ENCODE assay signal across 8 cellular contexts in genomic region chr20:44910690-44911262, GRCh38. TPM values are rescaled to one million over a fixed set of nuclear protein-coding genes. Genes with fewer than 3 reads are reported as not detected.
DNase-seq lines count a peak whose midpoint lies in the region; ATAC-seq, FAIRE-seq and TF ChIP-seq lines count a peak whose summit lies in the region.

No MANE protein-coding gene starts in this region.

- peaks cover 8% of the 10 kb centered on the region for H3K79me2 ChIP-seq in ACC112 (ENCODE audit: control insufficient read depth, insufficient read depth, low read length, unreplicated experiment)

- no peak for TF ChIP-seq RAD21 in liver (IDR thresholded peaks at IDR 0.05)

- no peaks in the 10 kb centered on the region for H3K4me1 ChIP-seq in ACC112 (ENCODE audit: control insufficient read depth, insufficient read depth, low read length, unreplicated experiment)
- H3K4me1 ChIP-seq in adipocyte (ENCODE audit: control insufficient read depth, insufficient read depth, low read length) = peaks cover 23% of the 10 kb centered on the region
- H3K4me1 ChIP-seq in liver (ENCODE audit: control insufficient read depth in 4 of 4, insufficient read depth in 4 of 4, low read length in 3 of 4) = peaks cover 3 to 24% (median 14%) of the 10 kb centered on the region in 4 donors

- FAIRE-seq in HTR-8/SVneo (lab: Jason Lieb, UNC) = peak; percentile 40

- no peak overlapping the region for H3K27ac ChIP-seq in ACC112 (ENCODE audit: low read depth, low read length)
- no peak overlapping the region for H3K27ac ChIP-seq in liver (ENCODE audit: low read depth in 1 of 2, low read length in 2 of 2)

- H3K27me3 ChIP-seq in ACC112 (ENCODE audit: insufficient read depth, low read length) (no peaks in the 10 kb centered on the region), adipocyte (replicated peaks; ENCODE audit: control insufficient read depth, insufficient read depth, low read length) (no peaks in the 10 kb centered on the region), liver (ENCODE audit: control insufficient read depth in 4 of 4, insufficient read depth in 4 of 4, low read length in 3 of 4) (no peaks in the 10 kb centered on the region)

- ATAC-seq in HG02973 (IDR thresholded peaks at IDR 0.05; ENCODE audit: unreplicated experiment) = no peak
- ATAC-seq in HG03108 (IDR thresholded peaks at IDR 0.05; ENCODE audit: unreplicated experiment) = no peak

- DNase-seq in HTR-8/SVneo (ENCODE audit: insufficient read length, low spot score) = no peak
- DNase-seq in adipocyte (ENCODE audit: low read depth) = no peak
- no peak for DNase-seq in COR-L47 (lab: John Stamatoyannopoulos, UW)
- no peak for DNase-seq in cerebellar cortex (ENCODE audit: low spot score)

- TF ChIP-seq CTCF in liver (IDR thresholded peaks at IDR 0.05; ENCODE audit: low read depth, low read length, missing input control) = no peak

- peak overlapping the region; percentile 79 for H3K4me3 ChIP-seq in ACC112 (ENCODE audit: low read depth, low read length)
- H3K4me3 ChIP-seq in adipocyte (ENCODE audit: low read length) = peak overlapping the region; percentile 86
- peak overlapping the region; percentile 61 to 84 (median 79) for H3K4me3 ChIP-seq in liver (ENCODE audit: low read depth in 1 of 3, low read length in 3 of 3)

- H3K9me3 ChIP-seq in adipocyte (ENCODE audit: control insufficient read depth, low read length) = no peaks in the 10 kb centered on the region
- H3K9me3 ChIP-seq in liver (ENCODE audit: control insufficient read depth in 4 of 4, low read length in 3 of 4) = no peaks in the 10 kb centered on the region

- peak overlapping the region; percentile 74 for H2AFZ ChIP-seq in ACC112 (ENCODE audit: low read length, unreplicated experiment)

- H3K9ac ChIP-seq in adipocyte (ENCODE audit: low read length) = peak overlapping the region; percentile 81
- H3K9ac ChIP-seq in liver (ENCODE audit: low read depth in 1 of 2, low read length in 2 of 2) = no peak overlapping the region

- 54% methylated on average over 17 of the region's 17 CpGs for WGBS in liver

- no peaks in the 10 kb centered on the region for H3K36me3 ChIP-seq in ACC112 (ENCODE audit: insufficient read depth, low read length)
- H3K36me3 ChIP-seq in adipocyte (ENCODE audit: control insufficient read depth, insufficient read depth, low read length, severe bottlenecking) = peaks cover 49% of the 10 kb centered on the region
- peaks cover 0 to 23% (median 20%) of the 10 kb centered on the region in 4 donors for H3K36me3 ChIP-seq in liver (ENCODE audit: control insufficient read depth in 4 of 4, insufficient read depth in 3 of 4, low read depth in 1 of 4, low read length in 3 of 4)

TF ChIP-seq in liver, 16 proteins besides CTCF, POLR2A, EP300 and RAD21:
- TF ChIP-seq GABPA (IDR thresholded peaks at IDR 0.05 in 1 of 2, conservative IDR thresholded peaks at IDR 0.05 in 1 of 2) = no peak
- TF ChIP-seq ZBTB33 (IDR thresholded peaks at IDR 0.05) = no peak
- TF ChIP-seq SP1 (IDR thresholded peaks at IDR 0.05) = no peak
- no peak for TF ChIP-seq FOXA2 (IDR thresholded peaks at IDR 0.05)
- no peak for TF ChIP-seq FOXA1 (IDR thresholded peaks at IDR 0.05)
- TF ChIP-seq HNF4A (conservative IDR thresholded peaks at IDR 0.05) = no peak
- TF ChIP-seq NR2F2 (IDR thresholded peaks at IDR 0.05) = no peak
- no peak for TF ChIP-seq RXRA (IDR thresholded peaks at IDR 0.05)
- TF ChIP-seq ATF3 (IDR thresholded peaks at IDR 0.05) = no peak
- TF ChIP-seq YY1 (IDR thresholded peaks at IDR 0.05) = no peak
- no peak for TF ChIP-seq HNF4G (IDR thresholded peaks at IDR 0.05)
- no peak for TF ChIP-seq EGR1 (IDR thresholded peaks at IDR 0.05; ENCODE audit: low read depth in 2 of 2)
- no peak for TF ChIP-seq REST (IDR thresholded peaks at IDR 0.05)
- TF ChIP-seq JUND (IDR thresholded peaks at IDR 0.05) = no peak
- TF ChIP-seq TAF1 (conservative IDR thresholded peaks at IDR 0.05) = no peak
- TF ChIP-seq MAX (IDR thresholded peaks at IDR 0.05) = no peak

RNA-seq across cellular contexts. Expression of gene PABPC1L, which starts 0.9 kb away (rescaled TPM):
- 10 to 100 TPM in 1 of 2 donors, 1 to 10 TPM in 1; 4.7 to 21.0 TPM for total RNA-seq in liver
- polyA plus RNA-seq in liver = 10 to 100 TPM; 10.6 to 11.3 TPM

RNA-seq across cellular contexts. Expression of gene YWHAB, which starts 25.3 kb away (rescaled TPM):
- total RNA-seq in liver = 10 to 100 TPM; 42.4 to 44.3 TPM
- polyA plus RNA-seq in liver = 10 to 100 TPM; 41.6 to 86.5 TPM

RNA-seq across cellular contexts. Expression of gene TOMM34, which starts 49.4 kb away (rescaled TPM):
- 1 to 10 TPM; 4.4 to 5.6 TPM for total RNA-seq in liver
- polyA plus RNA-seq in liver = 10 to 100 TPM in 1 of 2 donors, 1 to 10 TPM in 1; 10.0 to 12.1 TPM

RNA-seq across cellular contexts. Expression of gene STK4, which starts 55.5 kb away (rescaled TPM):
- total RNA-seq in liver = 10 to 100 TPM; 16.7 to 20.8 TPM
- 10 to 100 TPM in 1 of 2 donors, 1 to 10 TPM in 1; 3.7 to 11.1 TPM for polyA plus RNA-seq in liver
